In the genomic region with DNA sequence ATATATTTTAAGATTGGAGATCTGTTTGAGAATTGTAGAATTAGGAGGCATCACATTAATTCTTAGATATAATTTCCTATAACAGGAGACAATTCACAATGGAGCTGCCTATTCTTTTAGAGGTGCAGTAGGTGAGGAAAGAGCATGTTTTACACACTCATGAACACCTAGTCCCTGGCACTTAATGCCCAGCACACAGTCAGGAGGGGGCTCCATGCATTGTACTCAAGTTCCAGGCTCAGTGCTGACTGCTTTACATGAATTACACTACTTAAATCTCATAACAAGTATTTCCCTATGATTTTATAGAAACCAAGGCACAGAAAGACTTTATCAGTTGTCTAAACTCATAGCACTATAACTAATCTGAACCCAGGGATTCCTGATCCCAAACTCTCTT, we compare ENCODE assay signal across 9 cellular contexts. TPM values are rescaled to one million over a fixed set of nuclear protein-coding genes. Genes with fewer than 3 reads are reported as not detected.
A peak's percentile ranks its signal among the peaks of the same experiment; 100 is the strongest.
DNase-seq lines count a peak whose midpoint lies in the region; ATAC-seq and TF ChIP-seq lines count a peak whose summit lies in the region.
"Had no signal": no experiment of that assay in that cellular context is flagged by ENCODE, and none has a peak within 500 bp of the region (broad histone marks: within the 10 kb centered on the region; RNA-seq: fewer than 3 reads in every experiment).

No MANE protein-coding gene starts in this region.

- H3K9me2 ChIP-seq in DOHH2 (replicated peaks; ENCODE audit: control insufficient read depth, low read length), result no peaks in the 10 kb centered on the region

- ATAC-seq in mucosa of descending colon (no peak), GM19324 (IDR thresholded peaks at IDR 0.05; ENCODE audit: low FRiP score, unreplicated experiment) (no peak)

- DNase-seq in colonic mucosa (no peak), prostate gland (ENCODE audit: low spot score) (no peak), mucosa of descending colon (no peak), HEK293T (ENCODE audit: extremely low spot score) (no peak), iPS-NIHi11 (ENCODE audit: low spot score) (no peak)
- DNase-seq: NCI-H187 treated with DMSO at 0.1 percent for 48 hours had no signal

- peak overlapping the region; percentile 95 for H2AFZ ChIP-seq in KMS-11 (ENCODE audit: low read depth)

- no peaks in the 10 kb centered on the region for H3F3A ChIP-seq in DOHH2 (ENCODE audit: control insufficient read depth, insufficient read depth)

- H3K4me3 ChIP-seq in DOHH2 (ENCODE audit: low read length) (no peak overlapping the region), KMS-11 (IDR thresholded peaks at IDR 0.05; ENCODE audit: insufficient read depth, low read depth, low read length) (no peak overlapping the region), colonic mucosa (peak overlapping the region; percentile 38), prostate gland (peak overlapping the region in 1 of 2 donors; percentile 43), mucosa of descending colon (no peak overlapping the region)

- H3K4me1 ChIP-seq in DOHH2 (ENCODE audit: control insufficient read depth, low read length) (peaks cover 8% of the 10 kb centered on the region), KMS-11 (ENCODE audit: low read depth, poor library complexity, severe bottlenecking) (peaks cover 5% of the 10 kb centered on the region), colonic mucosa (no peaks in the 10 kb centered on the region), prostate gland (replicated peaks) (no peaks in the 10 kb centered on the region), mucosa of descending colon (ENCODE audit: low read depth) (peaks cover 8% of the 10 kb centered on the region)

- intact Hi-C loops in colonic mucosa (cut with DNase I) (no loop called here), prostate gland (cut with DNase I) (no loop called here), mucosa of descending colon (cut with DNase I, micrococcal nuclease) (no loop called here)

- H4K20me1 ChIP-seq in DOHH2 (ENCODE audit: control insufficient read depth, insufficient read depth, low read depth, low read length) (no peaks in the 10 kb centered on the region), KMS-11 (ENCODE audit: insufficient read depth) (no peaks in the 10 kb centered on the region)

- TF ChIP-seq CTCF in DOHH2 (IDR thresholded peaks at IDR 0.05; ENCODE audit: low read depth, low read length, poor library complexity, severe bottlenecking) (no peak), KMS-11 (conservative IDR thresholded peaks at IDR 0.05; ENCODE audit: low read depth, low read length) (no peak), colonic mucosa (IDR thresholded peaks at IDR 0.05) (no peak), prostate gland (IDR thresholded peaks at IDR 0.05) (no peak), mucosa of descending colon (IDR thresholded peaks at IDR 0.05) (no peak)

- no peak for TF ChIP-seq POLR2A in prostate gland (IDR thresholded peaks at IDR 0.05)

- CTCF ChIA-PET in HEK293T (lab: Yijun Ruan, JAX), result no interaction called here

- H3K4me2 ChIP-seq in DOHH2 (ENCODE audit: low read length) (peak overlapping the region; percentile 41; the same call in 1 of the 2 replicates), KMS-11 (peak overlapping the region; percentile 78)

- H3K27ac ChIP-seq in DOHH2 (ENCODE audit: low read depth, low read length) (no peak overlapping the region), KMS-11 (peak overlapping the region; percentile 57), colonic mucosa (peak overlapping the region; percentile 81), prostate gland (peak overlapping the region; percentile 85 to 88)

- no peaks in the 10 kb centered on the region for H3K9me3 ChIP-seq in DOHH2 (ENCODE audit: control insufficient read depth, insufficient read depth, low read length)
- no peaks in the 10 kb centered on the region for H3K9me3 ChIP-seq in colonic mucosa
- no peaks in the 10 kb centered on the region for H3K9me3 ChIP-seq in prostate gland
- H3K9me3 ChIP-seq in mucosa of descending colon, result no peaks in the 10 kb centered on the region

- H3K79me2 ChIP-seq in DOHH2 (ENCODE audit: control insufficient read depth, low read length), result no peaks in the 10 kb centered on the region
- H3K79me2 ChIP-seq in KMS-11 (ENCODE audit: insufficient read depth, low read depth), result no peaks in the 10 kb centered on the region

- H3K27me3 ChIP-seq in DOHH2 (ENCODE audit: control insufficient read depth, low read length) (no peaks in the 10 kb centered on the region), KMS-11 (ENCODE audit: insufficient read depth, low read depth) (no peaks in the 10 kb centered on the region), colonic mucosa (no peaks in the 10 kb centered on the region), prostate gland (replicated peaks; ENCODE audit: insufficient read depth) (no peaks in the 10 kb centered on the region)

- POLR2A ChIA-PET in HEK293T (lab: Yijun Ruan, JAX), result no interaction called here

- H3K9ac ChIP-seq in KMS-11, result peak overlapping the region; percentile 51; the same call in 1 of the 2 replicates
- H3K9ac ChIP-seq in colonic mucosa (ENCODE audit: low read depth in 2 of 2, low read length in 2 of 2), result peak overlapping the region in 1 of 2 donors; percentile 42

- H3K36me3 ChIP-seq in DOHH2 (ENCODE audit: control insufficient read depth, low read length) (no peaks in the 10 kb centered on the region), KMS-11 (ENCODE audit: insufficient read depth) (no peaks in the 10 kb centered on the region), colonic mucosa (peaks cover 7% of the 10 kb centered on the region), prostate gland (no peaks in the 10 kb centered on the region), mucosa of descending colon (ENCODE audit: low read depth) (no peaks in the 10 kb centered on the region)

TF ChIP-seq in HEK293T, 16 proteins besides CTCF, POLR2A, EP300 and RAD21:
- TF ChIP-seq LEF1 (IDR thresholded peaks at IDR 0.05; ENCODE audit: borderline replicate concordance) (no peak), HDGF (IDR thresholded peaks at IDR 0.05; ENCODE audit: borderline replicate concordance) (no peak), SP1 (IDR thresholded peaks at IDR 0.05) (no peak)

RNA-seq across cellular contexts. Expression of gene GBP3, which starts 0.4 kb away (rescaled TPM):
- total RNA-seq in colonic mucosa (100 to 1,000 TPM in 1 of 2 donors, 10 to 100 TPM in 1; 38.7 to 103 TPM), prostate gland (10 to 100 TPM; 15.8 to 32.7 TPM), mucosa of descending colon (100 to 1,000 TPM in 1 of 3 donors, 10 to 100 TPM in 2; 48.4 to 176 (median 60.4) TPM)

RNA-seq across cellular contexts. Expression of gene KYAT3, which starts 30.6 kb away (rescaled TPM):
- total RNA-seq in colonic mucosa, result 10 to 100 TPM; 19.1 to 32.3 TPM
- total RNA-seq in prostate gland, result 10 to 100 TPM; 21.8 to 26.1 TPM
- total RNA-seq in mucosa of descending colon, result 10 to 100 TPM; 15.3 to 34.3 (median 23.8) TPM

RNA-seq across cellular contexts. Expression of gene RBMXL1, which starts 30.6 kb away (rescaled TPM):
- total RNA-seq in colonic mucosa (10 to 100 TPM; 10.6 to 13.6 TPM), prostate gland (10 to 100 TPM; 14.9 to 36.9 TPM), mucosa of descending colon (10 to 100 TPM; 11.8 to 14.0 (median 11.9) TPM)

RNA-seq across cellular contexts. Expression of gene GBP1, which starts 42.0 kb away (rescaled TPM):
- total RNA-seq in colonic mucosa, result 10 to 100 TPM; 15.0 to 25.9 TPM
- 10 to 100 TPM in 1 of 2 donors, 1 to 10 TPM in 1; 9.1 to 13.9 TPM for total RNA-seq in prostate gland
- 10 to 100 TPM; 12.9 to 39.0 (median 25.5) TPM for total RNA-seq in mucosa of descending colon
